ENCODE assay signal across 10 cellular contexts in the genomic region with DNA sequence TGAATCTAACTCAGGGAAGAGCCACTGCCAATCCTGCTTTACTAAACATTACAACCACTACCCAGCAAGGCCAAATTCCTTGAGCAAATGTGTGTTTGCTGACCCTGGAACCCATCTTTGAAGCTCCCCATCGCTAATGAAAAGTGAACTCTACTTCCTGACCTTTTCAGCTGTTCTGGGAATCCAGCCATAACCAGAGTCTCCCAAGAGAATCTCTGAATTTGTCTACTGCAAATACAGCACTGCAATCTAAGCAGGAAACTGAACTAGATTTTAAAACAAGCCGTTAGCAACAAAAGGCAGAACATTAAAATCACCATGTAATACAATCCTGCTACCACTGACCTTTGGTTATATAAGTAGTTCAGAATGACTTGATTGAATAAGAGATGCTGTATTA.
A peak's percentile ranks its signal among the peaks of the same experiment; 100 is the strongest.
DNase-seq lines count a peak whose midpoint lies in the region; ATAC-seq and TF ChIP-seq lines count a peak whose summit lies in the region.
"Had no signal": no experiment of that assay in that cellular context is flagged by ENCODE, and none has a peak within 500 bp of the region (broad histone marks: within the 10 kb centered on the region; RNA-seq: fewer than 3 reads in every experiment).

No MANE protein-coding gene starts in this region.

- in situ Hi-C loops in GM23248 (cut with MboI): loop anchor here (25.0 kb wide), 1 partner anchor 1192 kb away; no protein-coding TSS in a partner anchor

- H3K36me3 ChIP-seq in GM23248 (ENCODE audit: low read depth): no peaks in the 10 kb centered on the region
- no peaks in the 10 kb centered on the region for H3K36me3 ChIP-seq in ascending aorta
- H3K36me3 ChIP-seq in skeletal muscle satellite cell (ENCODE audit: insufficient read depth, low read length): no peaks in the 10 kb centered on the region
- H3K36me3 ChIP-seq: prostate gland had no signal

- H3K4me1 ChIP-seq in GM23248 (ENCODE audit: insufficient read depth) (peaks cover 19% of the 10 kb centered on the region), ascending aorta (peaks cover 7 to 13% of the 10 kb centered on the region in 2 donors), skeletal muscle satellite cell (ENCODE audit: control insufficient read depth, insufficient read depth, low read length) (peaks cover 17% of the 10 kb centered on the region)
- H3K4me1 ChIP-seq: prostate gland had no signal

- intact Hi-C loops in ascending aorta (cut with DNase I): no loop called here

- TF ChIP-seq CTCF in ascending aorta (IDR thresholded peaks at IDR 0.05): no peak

- H3K4me2 ChIP-seq in GM23248 (ENCODE audit: unreplicated experiment) (peak overlapping the region; percentile 13), skeletal muscle satellite cell (ENCODE audit: low read length) (peak overlapping the region; percentile 17)

- peak overlapping the region; percentile 23 for H3K27ac ChIP-seq in GM23248
- H3K27ac ChIP-seq in ascending aorta: peak overlapping the region; percentile 30 to 44
- H3K27ac ChIP-seq: prostate gland had no signal

- H3K9ac ChIP-seq in GM23248: no peak overlapping the region
- no peak overlapping the region for H3K9ac ChIP-seq in skeletal muscle satellite cell (ENCODE audit: low read depth, low read length)

- no peak for TF ChIP-seq POLR2A in GM18505 (IDR thresholded peaks at IDR 0.05; ENCODE audit: borderline replicate concordance, extremely low read depth, insufficient read depth, insufficient read length)

- no peak overlapping the region for H2AFZ ChIP-seq in GM23248

- H3F3A ChIP-seq in GM23248 (ENCODE audit: insufficient read depth): peaks cover 18% of the 10 kb centered on the region; the same call in 1 of the 2 replicates

- peaks cover 20% of the 10 kb centered on the region for H3K79me2 ChIP-seq in GM23248 (ENCODE audit: insufficient read depth)

- peak; percentile 52 for DNase-seq in GM23248
- DNase-seq in ascending aorta (ENCODE audit: low spot score in 2 of 2): no peak
- DNase-seq in iris pigment epithelial cell (ENCODE audit: low read depth): peak; percentile 82
- no peak for DNase-seq in cerebellar nuclear complex (lab: John Stamatoyannopoulos, UW)
- DNase-seq in stimulated activated CD4-positive, alpha-beta T cell treated with anti-CD3 and anti-CD28 coated beads, Interleukin-15, amount 100 ng/mL, for 24 hours: no peak
- DNase-seq: activated CD4-positive, alpha-beta memory T cell treated with anti-CD3 and anti-CD28 coated beads, Interleukin-2, amount 10 ng/mL, durations not matched to agents 7 days and 5 days had no signal

- H3K27me3 ChIP-seq in GM23248 (replicated peaks; ENCODE audit: insufficient read depth) (no peaks in the 10 kb centered on the region), ascending aorta (no peaks in the 10 kb centered on the region), skeletal muscle satellite cell (ENCODE audit: control insufficient read depth, insufficient read depth, low read length) (no peaks in the 10 kb centered on the region)

- no peak overlapping the region for H3K4me3 ChIP-seq in GM23248
- no peak overlapping the region for H3K4me3 ChIP-seq in ascending aorta
- no peak overlapping the region for H3K4me3 ChIP-seq in skeletal muscle satellite cell (ENCODE audit: low read length)
- H3K4me3 ChIP-seq: prostate gland had no signal

- WGBS in GM23248 (ENCODE audit: low coverage in 1 of 2, low lambda C conversion rate in 2 of 2, missing lambda C conversion rate in 2 of 2), 2 experiments: 54 to 62% methylated on average over 2 of the region's 2 CpGs

- ATAC-seq in HG03432 (IDR thresholded peaks at IDR 0.05; ENCODE audit: unreplicated experiment): no peak
- ATAC-seq in GM18505 (IDR thresholded peaks at IDR 0.05; ENCODE audit: unreplicated experiment): no peak

- no peaks in the 10 kb centered on the region for H3K9me2 ChIP-seq in GM23248 (ENCODE audit: insufficient read depth)

- H3K9me3 ChIP-seq in GM23248 (ENCODE audit: low read depth): no peaks in the 10 kb centered on the region
- no peaks in the 10 kb centered on the region for H3K9me3 ChIP-seq in ascending aorta
- H3K9me3 ChIP-seq in skeletal muscle satellite cell (replicated peaks; ENCODE audit: low read length): no peaks in the 10 kb centered on the region
- H3K9me3 ChIP-seq: prostate gland had no signal

- H4K20me1 ChIP-seq in GM23248 (ENCODE audit: insufficient read depth): peaks cover 3% of the 10 kb centered on the region; the same call in 1 of the 2 replicates

Comparison
In these comparisons a context has a peak if more than half of its experiments do, and no peak if none do; other contexts are left out.
1. DNase-seq: peak in GM23248 (single experiment) and iris pigment epithelial cell (single experiment); none in ascending aorta (0 of 2), cerebellar nuclear complex (0 of 2) and stimulated activated CD4-positive, alpha-beta T cell treated with anti-CD3 and anti-CD28 coated beads, Interleukin-15, amount 100 ng/mL, for 24 hours (single experiment).